Comparison of ENCODE assay signal across 22 cellular contexts in the genomic region with DNA sequence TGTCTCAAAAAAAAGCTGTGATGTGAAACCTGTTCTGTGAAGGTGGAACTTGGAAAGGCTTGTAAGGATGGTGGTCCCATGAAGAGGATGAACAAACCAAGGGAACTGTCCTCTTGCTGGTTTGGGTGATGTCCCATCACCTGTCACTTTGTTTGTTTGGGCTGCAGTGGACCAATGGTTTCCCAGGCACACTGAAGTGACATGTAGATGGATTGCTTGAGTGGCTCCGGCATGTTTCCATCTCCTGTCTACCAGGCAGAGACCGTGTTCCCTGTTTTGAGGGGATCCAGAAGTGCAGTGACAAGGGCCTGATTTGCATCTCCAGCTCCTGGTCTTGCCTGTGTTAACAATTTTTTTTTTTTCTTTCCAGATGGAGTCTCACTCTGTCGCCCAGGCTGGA. TPM values are rescaled to one million over a fixed set of nuclear protein-coding genes. Genes with fewer than 3 reads are reported as not detected.
A peak's percentile ranks its signal among the peaks of the same experiment; 100 is the strongest.
DNase-seq lines count a peak whose midpoint lies in the region; ATAC-seq, FAIRE-seq and TF ChIP-seq lines count a peak whose summit lies in the region.
"Had no signal": no experiment of that assay in that cellular context is flagged by ENCODE, and none has a peak within 500 bp of the region (broad histone marks: within the 10 kb centered on the region; RNA-seq: fewer than 3 reads in every experiment).

No MANE protein-coding gene starts in this region.

- H3K9me3 ChIP-seq in HepG2 (ENCODE audit: low read length), result no peaks in the 10 kb centered on the region
- no peaks in the 10 kb centered on the region for H3K9me3 ChIP-seq in right lobe of liver
- no peaks in the 10 kb centered on the region for H3K9me3 ChIP-seq in mesenchymal stem cell (ENCODE audit: control insufficient read depth, low read length)
- H3K9me3 ChIP-seq: A549, BE2C had no signal

- no peak overlapping the region for H4K8ac ChIP-seq in mesenchymal stem cell (ENCODE audit: low read length)

- no peak overlapping the region for H3K18ac ChIP-seq in mesenchymal stem cell (ENCODE audit: low read depth in 1 of 2, low read length in 2 of 2)

- POLR2A ChIA-PET in HepG2 (lab: Yijun Ruan, JAX), result interaction anchor here (1.8 to 3.7 kb wide), 2 partner anchors 338 to 342 kb away, joined by 6 to 16 read pairs; no protein-coding TSS in a partner anchor

- intact Hi-C loops in HepG2 (cut with micrococcal nuclease; ENCODE audit: unreplicated experiment) (no loop called here), right lobe of liver (cut with DNase I) (no loop called here)

- no peak for TF ChIP-seq RAD21 in HepG2 (CRISPR knock-in tag; IDR thresholded peaks at IDR 0.05)

- H3K27ac ChIP-seq in HepG2 (ENCODE audit: extremely low read length, insufficient read depth, low read length), result no peak overlapping the region
- H3K27ac ChIP-seq in right lobe of liver, result no peak overlapping the region
- peak overlapping the region; percentile 45; the same call in 1 of the 2 replicates for H3K27ac ChIP-seq in VCaP
- H3K27ac ChIP-seq in mesenchymal stem cell (ENCODE audit: low read length, poor library complexity, severe bottlenecking), result no peak overlapping the region
- H3K27ac ChIP-seq: BLaER1 treated with 17β-estradiol and CSF1 and Interleukin-3, amounts not matched to agents 10 nM and 100 nM had no signal

- CTCF ChIA-PET in HepG2 (lab: Yijun Ruan, JAX; ENCODE audit: low intra/inter-chr PET ratio, low total read pairs), result no interaction called here

- H3K79me1 ChIP-seq in mesenchymal stem cell (replicated peaks; ENCODE audit: low read length, poor library complexity, severe bottlenecking), result peaks cover 21% of the 10 kb centered on the region

- H3K4ac ChIP-seq in mesenchymal stem cell (ENCODE audit: low read depth in 1 of 2, low read length in 2 of 2), result no peak overlapping the region

- DNase-seq in HepG2 (ENCODE audit: low spot score) (no peak), right lobe of liver (no peak), mesenchymal stem cell (no peak), NCI-H774 (lab: John Stamatoyannopoulos, UW) (no peak)
- DNase-seq in activated naive CD4-positive, alpha-beta T cell treated with anti-CD3 and anti-CD28 coated beads, Interleukin-2, amount 50 U/mL, for 72 hours (ENCODE audit: low spot score in 2 of 2), result no peak
- DNase-seq: 8988T; ACHN; AML-193; BE2C; CD4-positive, alpha-beta T cell; CD8-positive, alpha-beta memory T cell; DMS53; DMS79 treated with DMSO at 0.1 percent for 48 hours; GF-D8; H7; HCEC 1CT had no signal

- H2BK15ac ChIP-seq in mesenchymal stem cell (ENCODE audit: low read depth, poor library complexity, severe bottlenecking), result no peak overlapping the region

- FAIRE-seq in HepG2 (lab: Jason Lieb, UNC), result no peak
- FAIRE-seq: A549, GM12891, GM18507, H1 had no signal

- H2BK5ac ChIP-seq in mesenchymal stem cell (ENCODE audit: low read depth, low read length, poor library complexity, severe bottlenecking), result no peak overlapping the region

- TF ChIP-seq POLR2A in HepG2 (IDR thresholded peaks at IDR 0.05; ENCODE audit: insufficient read depth in 1 of 2, low read depth in 2 of 2, low read length in 2 of 2) (peak in 1 of 2 experiments; percentile 30; a peak in 1 of 4 replicates), right lobe of liver (IDR thresholded peaks at IDR 0.05) (no peak)

- TF ChIP-seq EP300 in HepG2 (IDR thresholded peaks at IDR 0.05; ENCODE audit: low read depth in 2 of 2, low read length in 2 of 2) (no peak), HepG2 (CRISPR knock-in tag; IDR thresholded peaks at IDR 0.05; ENCODE audit: borderline replicate concordance) (no peak)

- ATAC-seq in HepG2 (peak; percentile 35), right lobe of liver (no peak)
- no peak for ATAC-seq in activated naive CD4-positive, alpha-beta T cell treated with anti-CD3 and anti-CD28 coated beads, Interleukin-2, amount 50 U/mL, for 72 hours
- ATAC-seq: A549 had no signal

- WGBS in HepG2 (ENCODE audit: low lambda C conversion rate), result 67% methylated on average over 3 of the region's 3 CpGs
- WGBS in right lobe of liver (ENCODE audit: insufficient coverage, low coverage, low lambda C conversion rate, missing lambda C conversion rate), result 83% methylated on average over 2 of the region's 3 CpGs
- WGBS in mesenchymal stem cell, result 70% methylated on average over 3 of the region's 3 CpGs

- H3K36me3 ChIP-seq in HepG2 (replicated peaks in 1 of 2; ENCODE audit: control insufficient read depth in 1 of 2, insufficient read depth in 2 of 2, low read length in 2 of 2), result peaks cover 2 to 12% of the 10 kb centered on the region in 2 experiments; a peak in 3 of 5 replicates
- no peaks in the 10 kb centered on the region for H3K36me3 ChIP-seq in right lobe of liver
- H3K36me3 ChIP-seq in mesenchymal stem cell (ENCODE audit: control insufficient read depth in 1 of 2, insufficient read depth in 2 of 2, low read depth in 1 of 2, low read length in 2 of 2), result no peaks in the 10 kb centered on the region
- H3K36me3 ChIP-seq: BE2C had no signal

- H3K4me2 ChIP-seq in HepG2 (ENCODE audit: low read depth, low read length), result peak overlapping the region; percentile 88
- no peak overlapping the region for H3K4me2 ChIP-seq in mesenchymal stem cell (ENCODE audit: low read length, poor library complexity, severe bottlenecking)

- peaks cover 37% of the 10 kb centered on the region for H4K20me1 ChIP-seq in HepG2 (ENCODE audit: insufficient read depth, low read length)

- H3K4me3 ChIP-seq in HepG2 (replicated peaks in 1 of 3; ENCODE audit: insufficient read depth in 1 of 3, low read depth in 2 of 3, low read length in 3 of 3) (peak overlapping the region in 1 of 3 experiments; percentile 43; a peak in 1 of 6 replicates), right lobe of liver (no peak overlapping the region), mesenchymal stem cell (ENCODE audit: insufficient read depth in 1 of 2, low read depth in 1 of 2, low read length in 2 of 2) (no peak overlapping the region)
- H3K4me3 ChIP-seq: A549; BLaER1 treated with 17β-estradiol and CSF1 and Interleukin-3, amounts not matched to agents 10 nM and 100 nM had no signal

- in situ Hi-C loops in HepG2 (cut with HindIII; ENCODE audit: extremely low pct_ligation_motif_present, low pct_unique_long_range_greater_than_20kb), result no loop called here

- TF ChIP-seq CTCF in HepG2 (CRISPR knock-in tag; IDR thresholded peaks at IDR 0.05) (no peak), right lobe of liver (IDR thresholded peaks at IDR 0.05) (no peak), VCaP (conservative IDR thresholded peaks at IDR 0.05) (no peak)

- no peak overlapping the region for H2BK12ac ChIP-seq in mesenchymal stem cell (ENCODE audit: low read length in 2 of 2)

- H2AFZ ChIP-seq in HepG2 (ENCODE audit: low read length) (no peak overlapping the region), mesenchymal stem cell (ENCODE audit: low read depth, low read length) (no peak overlapping the region)

- H4K91ac ChIP-seq in mesenchymal stem cell (ENCODE audit: low read length), result no peak overlapping the region

- H3K14ac ChIP-seq in mesenchymal stem cell (ENCODE audit: low read length in 2 of 2), result no peak overlapping the region

- no peaks in the 10 kb centered on the region for H3K9me3 Mint-ChIP-seq in activated naive CD4-positive, alpha-beta T cell treated with anti-CD3 and anti-CD28 coated beads, Interleukin-2, amount 50 U/mL, for 72 hours
- H3K9me3 Mint-ChIP-seq: CD4-positive, alpha-beta T cell; CD8-positive, alpha-beta memory T cell had no signal

- no peak overlapping the region for H3K23ac ChIP-seq in mesenchymal stem cell (ENCODE audit: low read length in 2 of 2)

- H3K9ac ChIP-seq in HepG2 (ENCODE audit: insufficient read depth, low read depth, low read length), result no peak overlapping the region
- H3K9ac ChIP-seq in mesenchymal stem cell (ENCODE audit: low read length), result no peak overlapping the region
- H3K9ac ChIP-seq: BLaER1 treated with 17β-estradiol and CSF1 and Interleukin-3, amounts not matched to agents 10 nM and 100 nM had no signal

- H3K27me3 ChIP-seq in HepG2 (ENCODE audit: control insufficient read depth in 1 of 2, insufficient read depth in 2 of 2, low read length in 2 of 2), result no peaks in the 10 kb centered on the region
- H3K27me3 ChIP-seq in right lobe of liver, result no peaks in the 10 kb centered on the region
- H3K27me3 ChIP-seq in mesenchymal stem cell (ENCODE audit: control insufficient read depth in 1 of 2, insufficient read depth in 1 of 2, low read length in 2 of 2), result no peaks in the 10 kb centered on the region
- H3K27me3 ChIP-seq: BE2C; BLaER1 treated with 17β-estradiol and CSF1 and Interleukin-3, amounts not matched to agents 10 nM and 100 nM had no signal

- H3K4me1 ChIP-seq in HepG2 (ENCODE audit: insufficient read depth, low read length) (peaks cover 78% of the 10 kb centered on the region), right lobe of liver (peaks cover 0 to 8% (median 0%) of the 10 kb centered on the region in 4 donors), mesenchymal stem cell (ENCODE audit: control insufficient read depth, insufficient read depth, low read depth, low read length) (peaks cover 4% of the 10 kb centered on the region)
- H3K4me1 ChIP-seq: BE2C had no signal

- no peak overlapping the region for H3K27ac Mint-ChIP-seq in activated naive CD4-positive, alpha-beta T cell treated with anti-CD3 and anti-CD28 coated beads, Interleukin-2, amount 50 U/mL, for 72 hours
- H3K27ac Mint-ChIP-seq: CD4-positive, alpha-beta T cell had no signal

- H3K36me3 Mint-ChIP-seq in activated naive CD4-positive, alpha-beta T cell treated with anti-CD3 and anti-CD28 coated beads, Interleukin-2, amount 50 U/mL, for 72 hours, result no peaks in the 10 kb centered on the region

- peaks cover 89% of the 10 kb centered on the region for H3K79me2 ChIP-seq in HepG2 (ENCODE audit: insufficient read depth, low read length)

- peak overlapping the region; percentile 38 for H2AK5ac ChIP-seq in mesenchymal stem cell (ENCODE audit: low read length, severe bottlenecking)

- no TSS peak for BruUV-seq in HepG2 (replicated peaks; lab: Mats Ljungman, UMichigan)

- no peak overlapping the region for H2BK120ac ChIP-seq in mesenchymal stem cell (ENCODE audit: low read depth, low read length)

RNA-seq across cellular contexts. Expression of a gene that starts 8.9 kb away (rescaled TPM):
- 155 and 168 TPM in 2 replicates for total RNA-seq in HepG2 (2016; rRNA removed; fragmentation: Illumina TruSeq; extraction: Trizol)
- total RNA-seq in HepG2 (2016; cell fraction: cytosol; rRNA removed; fragmentation: Illumina TruSeq; extraction: Trizol; ENCODE audit: low read depth), result 227 and 244 TPM in 2 replicates
- total RNA-seq in HepG2 (2016; cell fraction: insoluble cytoplasmic fraction; rRNA removed; fragmentation: Illumina TruSeq; extraction: Trizol), result 149 and 168 TPM in 2 replicates
- total RNA-seq in HepG2 (2016; cell fraction: membrane; rRNA removed; fragmentation: Illumina TruSeq; extraction: Trizol), result 283 and 312 TPM in 2 replicates
- 149 and 177 TPM in 2 replicates for total RNA-seq in HepG2 (2016; cell fraction: nucleus; rRNA removed; fragmentation: Illumina TruSeq; extraction: Trizol)
- 390 and 395 TPM in 2 replicates for polyA plus RNA-seq in HepG2 (2011; rRNA removed)
- 327 and 388 TPM in 2 replicates for polyA plus RNA-seq in HepG2 (2011; cell fraction: cytosol; rRNA removed)
- 350 and 369 TPM in 2 replicates for polyA plus RNA-seq in HepG2 (2011; cell fraction: nucleus; rRNA removed)
- polyA plus RNA-seq in HepG2 (2012), result 315 and 342 TPM in 2 replicates
- polyA plus RNA-seq in HepG2 (2016; cell fraction: cytosol; fragmentation: Illumina TruSeq; extraction: Trizol; ENCODE audit: low read depth), result 321 and 361 TPM in 2 replicates
- polyA plus RNA-seq in HepG2 (2016; cell fraction: insoluble cytoplasmic fraction; fragmentation: Illumina TruSeq; extraction: Trizol; ENCODE audit: low read depth), result 177 and 180 TPM in 2 replicates
- 294 and 314 TPM in 2 replicates for polyA plus RNA-seq in HepG2 (2016; cell fraction: membrane; fragmentation: Illumina TruSeq; extraction: Trizol; ENCODE audit: low read depth)
- polyA plus RNA-seq in HepG2 (2016; cell fraction: nucleus; fragmentation: Illumina TruSeq; extraction: Trizol; ENCODE audit: insufficient read depth, low read depth), result 244 and 256 TPM in 2 replicates
- 51.4 and 283 TPM in 2 replicates for polyA minus RNA-seq in HepG2 (2011; rRNA and poly(A)+ RNA removed; ENCODE audit: low replicate concordance)
- 167 and 173 TPM in 2 replicates for polyA minus RNA-seq in HepG2 (2011; cell fraction: cytosol; rRNA and poly(A)+ RNA removed)
- polyA minus RNA-seq in HepG2 (2011; cell fraction: nucleus; rRNA and poly(A)+ RNA removed), result 477 and 524 TPM in 2 replicates
- total RNA-seq in right lobe of liver, result 10 to 100 TPM; 21.5 to 41.0 (median 33.2) TPM
- 9.4 TPM for polyA plus RNA-seq in mesenchymal stem cell (2013, experiment 1 of 2)
- polyA plus RNA-seq in mesenchymal stem cell (2013, experiment 2 of 2), result 12.5 TPM
- total RNA-seq in activated naive CD4-positive, alpha-beta T cell treated with anti-CD3 and anti-CD28 coated beads, Interleukin-2, amount 50 U/mL, for 72 hours, result 1 to 10 TPM; 1.7 to 8.3 TPM
